8 cellular contexts compared by ENCODE assay signal in the genomic region with DNA sequence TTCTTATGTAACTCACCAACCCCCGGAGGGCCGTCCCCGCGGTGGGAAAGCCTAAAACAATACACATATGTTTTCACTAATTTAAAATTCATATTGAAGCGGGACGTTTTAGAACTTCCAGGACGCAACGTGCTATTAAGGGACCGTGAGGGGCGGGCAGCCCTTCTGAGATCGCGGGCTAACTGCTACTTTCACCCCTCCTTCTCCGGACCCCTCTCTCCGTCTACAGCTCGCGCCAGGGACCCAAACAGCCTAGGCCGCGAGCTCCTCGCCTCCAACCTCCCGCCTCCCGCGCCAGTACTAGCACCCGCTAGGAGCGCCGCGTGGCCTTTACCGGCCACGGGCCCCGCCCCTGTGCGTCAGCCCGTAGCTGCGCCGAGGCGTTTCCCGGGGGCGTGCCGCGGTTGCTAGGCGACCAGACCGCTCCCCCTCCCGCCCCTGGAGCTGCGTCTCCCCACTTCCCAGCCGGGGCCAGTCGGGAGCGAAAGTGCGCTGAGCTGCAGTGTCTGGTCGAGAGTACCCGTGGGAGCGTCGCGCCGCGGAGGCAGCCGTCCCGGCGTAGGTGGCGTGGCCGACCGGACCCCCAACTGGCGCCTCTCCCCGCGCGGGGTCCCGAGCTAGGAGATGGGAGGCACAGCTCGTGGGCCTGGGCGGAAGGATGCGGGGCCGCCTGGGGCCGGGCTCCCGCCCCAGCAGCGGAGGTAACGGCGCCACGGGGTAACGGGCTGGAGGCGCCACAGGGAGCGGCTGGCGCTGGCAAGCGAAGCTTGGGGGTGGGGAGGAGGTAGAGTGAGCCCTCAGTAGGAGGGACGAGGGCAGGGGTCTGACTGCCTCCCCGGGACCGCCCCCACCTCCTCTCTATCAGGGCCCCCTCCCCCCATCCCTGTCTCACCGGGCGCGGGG. TPM values are rescaled to one million over a fixed set of nuclear protein-coding genes. Genes with fewer than 3 reads are reported as not detected.
A peak's percentile ranks its signal among the peaks of the same experiment; 100 is the strongest.
DNase-seq lines count a peak whose midpoint lies in the region; ATAC-seq and TF ChIP-seq lines count a peak whose summit lies in the region.

DYRK3 (plus strand) TSS at position 457 of the 903 bp plus-strand sequence; CDS start at position 625, 168 bp downstream.

- no peaks in the 10 kb centered on the region for H3F3A ChIP-seq in PC-3 (ENCODE audit: low read length, unreplicated experiment)

- TF ChIP-seq CTCF in PC-3 (conservative IDR thresholded peaks at IDR 0.05; ENCODE audit: low read depth, low read length), result no peak

- CTCF ChIA-PET in PC-3 (lab: Charles Lee), result interaction anchor here (0.6 to 4.8 kb wide), 9 partner anchors 23 to 1272 kb away, joined by 3 to 71 read pairs (median 3); partner anchors contain the start of gene EIF2D

- H3K27ac ChIP-seq in PC-3 (ENCODE audit: low read length) (peak within 1 kb of the TSS; percentile 54), esophagus (ENCODE audit: low read depth in 2 of 2, low read length in 1 of 2) (peak within 1 kb of the TSS; percentile 67 to 75)

- peak within 1 kb of the TSS; percentile 89 for H3K4me2 ChIP-seq in PC-3 (ENCODE audit: low read length)

- 0 out of 2 replicates have a peak, but pooled peaks cover 3% of the 10 kb centered on the region for H3K79me2 ChIP-seq in PC-3 (ENCODE audit: low read length)

- H3K27ac Mint-ChIP-seq in activated T-cell treated with anti-CD3 and anti-CD28 coated beads, Interleukin-2, amount 50 U/mL, for 24 hours, result peak within 1 kb of the TSS; percentile 92

- H3K9me3 ChIP-seq in PC-3 (ENCODE audit: low read length) (no peaks in the 10 kb centered on the region), esophagus (ENCODE audit: control insufficient read depth in 2 of 2, insufficient read depth in 1 of 2, low read depth in 1 of 2, low read length in 1 of 2) (no peaks in the 10 kb centered on the region), mucosa of stomach (ENCODE audit: control insufficient read depth, low read length) (no peaks in the 10 kb centered on the region)

- peaks cover 29% of the 10 kb centered on the region for H3K4me1 Mint-ChIP-seq in activated T-cell treated with anti-CD3 and anti-CD28 coated beads, Interleukin-2, amount 50 U/mL, for 24 hours (ENCODE audit: low read depth)

- peak; percentile 96 for DNase-seq in DMS53 treated with DMSO at 0.1 percent for 48 hours (lab: John Stamatoyannopoulos, UW; ENCODE audit: unreplicated experiment)
- peak; percentile 85 for DNase-seq in Jurkat, Clone E6-1 (ENCODE audit: low read depth, low spot score)
- DNase-seq in PC-3, result peak; percentile 98
- peak; percentile 95 for DNase-seq in activated T-cell treated with anti-CD3 and anti-CD28 coated beads, Interleukin-2, amount 50 U/mL, for 24 hours
- peak; percentile 96 for DNase-seq in stimulated activated CD8-positive, alpha-beta memory T cell treated with anti-CD3 and anti-CD28 coated beads, Interleukin-4, amount 100 ng/mL, for 48 hours

- 1% methylated on average over 82 to 85 of the region's 85 CpGs for WGBS in esophagus, 2 donors

- intact Hi-C loops in PC-3 (cut with micrococcal nuclease), result loop anchor here (2.0 to 10.0 kb wide), 6 partner anchors 23 to 419 kb away; partner anchors contain the start of genes EIF2D, PFKFB2 and YOD1

- H3K9ac ChIP-seq in PC-3 (ENCODE audit: low read length), result peak within 1 kb of the TSS; percentile 71
- H3K9ac ChIP-seq in mucosa of stomach (ENCODE audit: low read length), result peak within 1 kb of the TSS; percentile 65

- POLR2A ChIA-PET in PC-3 (lab: Charles Lee; ENCODE audit: unreplicated experiment), result interaction anchor here (0.5 to 1.2 kb wide), 16 partner anchors 12 to 399 kb away, joined by 3 to 18 read pairs (median 4); partner anchors contain the start of genes C1orf116, EIF2D and IL10

- H3K36me3 ChIP-seq in PC-3 (ENCODE audit: low read depth, low read length), result no peaks in the 10 kb centered on the region
- H3K36me3 ChIP-seq in esophagus (ENCODE audit: control insufficient read depth in 2 of 2, insufficient read depth in 2 of 2, low read length in 1 of 2), result no peaks in the 10 kb centered on the region
- H3K36me3 ChIP-seq in mucosa of stomach (ENCODE audit: control insufficient read depth, insufficient read depth, low read length), result no peaks in the 10 kb centered on the region

- peak; percentile 89 for ATAC-seq in GM21619 (IDR thresholded peaks at IDR 0.05; ENCODE audit: unreplicated experiment)
- peak; percentile 82 for ATAC-seq in PC-3

- peaks cover 21% of the 10 kb centered on the region for H3K4me1 ChIP-seq in PC-3 (ENCODE audit: insufficient read depth, low read length)
- H3K4me1 ChIP-seq in esophagus (ENCODE audit: control insufficient read depth in 2 of 2, insufficient read depth in 2 of 2, low read length in 1 of 2), result peaks cover 2 to 3% of the 10 kb centered on the region in 2 donors
- H3K4me1 ChIP-seq in mucosa of stomach (ENCODE audit: control insufficient read depth, insufficient read depth, low read length), result peaks cover 15% of the 10 kb centered on the region

- H3K36me3 Mint-ChIP-seq in activated T-cell treated with anti-CD3 and anti-CD28 coated beads, Interleukin-2, amount 50 U/mL, for 24 hours (ENCODE audit: low read depth), result peaks cover 13% of the 10 kb centered on the region

- no peaks in the 10 kb centered on the region for H3K9me3 Mint-ChIP-seq in activated T-cell treated with anti-CD3 and anti-CD28 coated beads, Interleukin-2, amount 50 U/mL, for 24 hours

- peak within 1 kb of the TSS; percentile 71 for H3K4me3 ChIP-seq in Jurkat, Clone E6-1 (ENCODE audit: low read length)
- H3K4me3 ChIP-seq in PC-3 (ENCODE audit: low read length) (peak within 1 kb of the TSS; percentile 85), esophagus (ENCODE audit: low read depth in 1 of 2, low read length in 2 of 2) (peak within 1 kb of the TSS; percentile 69 to 81), mucosa of stomach (ENCODE audit: low read length) (peak within 1 kb of the TSS; percentile 62)

- BruUV-seq in PC-3 (replicated peaks; lab: Mats Ljungman, UMichigan), result no TSS peak

- H3K27me3 ChIP-seq in PC-3 (ENCODE audit: low read length) (no peaks in the 10 kb centered on the region), esophagus (ENCODE audit: control insufficient read depth in 1 of 2, insufficient read depth in 2 of 2, low read length in 2 of 2) (no peaks in the 10 kb centered on the region), mucosa of stomach (ENCODE audit: control insufficient read depth, insufficient read depth, low read length) (no peaks in the 10 kb centered on the region)

- H4K20me1 ChIP-seq in PC-3 (ENCODE audit: low read length), result no peaks in the 10 kb centered on the region

- H3K4me3 Mint-ChIP-seq in activated T-cell treated with anti-CD3 and anti-CD28 coated beads, Interleukin-2, amount 50 U/mL, for 24 hours, result peak within 1 kb of the TSS; percentile 83

- H3K9me2 ChIP-seq in PC-3 (replicated peaks; ENCODE audit: low read length), result no peaks in the 10 kb centered on the region

- H2AFZ ChIP-seq in PC-3 (ENCODE audit: low read length), result peak within 1 kb of the TSS; percentile 95

- H3K27me3 Mint-ChIP-seq in activated T-cell treated with anti-CD3 and anti-CD28 coated beads, Interleukin-2, amount 50 U/mL, for 24 hours, result peaks cover 9% of the 10 kb centered on the region

RNA-seq across cellular contexts. Expression of gene DYRK3, which starts in this region (rescaled TPM):
- polyA plus RNA-seq in Jurkat, Clone E6-1 (2012; ENCODE audit: insufficient read depth, insufficient read length), result 12.4 TPM
- total RNA-seq in PC-3 (2014; rRNA removed), result 12.1 and 14.1 TPM in 2 replicates
- 1 to 10 TPM in 1 of 2 donors, under 1 TPM in 1; 0.77 to 1.3 TPM for polyA plus RNA-seq in esophagus

Comparison
In these comparisons a context has a peak if more than half of its experiments do, and no peak if none do; other contexts are left out.
1. Peak in every context shown above with its lines: DNase-seq, ATAC-seq, H3K4me3 ChIP-seq and H3K27ac ChIP-seq.